In genomic region chrX:139798701-139799100, GRCh38 we compare ENCODE assay signal across 31 cellular contexts.
"Had no signal": no experiment of that assay in that cellular context is flagged by ENCODE, and none has a peak within 500 bp of the region (broad histone marks: within the 10 kb centered on the region; RNA-seq: fewer than 3 reads in every experiment).

No MANE protein-coding gene starts in this region.

- H3K27me3 ChIP-seq: neutrophil, pancreas, right lobe of liver, spleen, stomach, thyroid gland, tibial nerve, upper lobe of left lung, vagina had no signal

- H3K36me3 ChIP-seq: pancreas, thyroid gland had no signal

- H3K4me1 Mint-ChIP-seq: nephron progenitor cell; neural crest cell; stimulated activated naive B cell treated with anti-CD40 and anti-IgM and Interleukin-4, amounts not matched to agents 10 μg/mL and 1 μg/mL and 100 μg/mL, for 72 hours had no signal

- DNase-seq: naive thymus-derived CD8-positive, alpha-beta T cell; nephron progenitor cell; nucleus accumbens; pancreas; posterior cingulate gyrus; psoas muscle; right cardiac atrium; right lobe of liver; spleen; stimulated activated CD4-positive, alpha-beta T cell treated with anti-CD3 and anti-CD28 coated beads, Interleukin-12 subunit alpha, Interleukin-12 subunit beta, amount 100 ng/mL, for 4 hours; stimulated activated CD4-positive, alpha-beta T cell treated with anti-CD3 and anti-CD28 coated beads, Interleukin-2, amount 100 ng/mL, for 24 hours; stimulated activated CD4-positive, alpha-beta T cell treated with anti-CD3 and anti-CD28 coated beads, Interleukin-2, amount 100 ng/mL, for 48 hours; stimulated activated CD4-positive, alpha-beta T cell treated with anti-CD3 and anti-CD28 coated beads, Interleukin-4, amount 100 ng/mL, for 24 hours; stimulated activated naive B cell treated with anti-CD40 and anti-IgM and Interleukin-4, amounts not matched to agents 10 μg/mL and 1 μg/mL and 100 μg/mL, for 72 hours; stimulated activated naive CD4-positive, alpha-beta T cell treated with Interleukin-2 at 50 U/mL for 16 hours; stomach; thyroid gland; trophoblast cell; upper lobe of left lung had no signal

- H3K27me3 Mint-ChIP-seq: naive thymus-derived CD8-positive, alpha-beta T cell; natural killer cell treated with Interleukin-12 subunit alpha and Interleukin-12 subunit beta and Interleukin-15 and Interleukin-18, amount 100 ng/mL, for 72 hours; progenitor cell of endocrine pancreas; stimulated activated naive B cell treated with anti-CD40 and anti-IgM and Interleukin-4, amounts not matched to agents 10 μg/mL and 1 μg/mL and 100 μg/mL, for 72 hours; stimulated activated naive CD8-positive, alpha-beta T cell treated with anti-CD3 and anti-CD28 coated beads, Interleukin-15, Interleukin-2, amounts not matched to agents 100 ng/mL and 50 ng/mL, for 24 hours had no signal

- H3K4me2 ChIP-seq: smooth muscle cell had no signal

- H3K4me3 ChIP-seq: pancreas, psoas muscle, right lobe of liver, skin epidermis, smooth muscle cell, spleen, stomach, thoracic aorta, thyroid gland, tibial nerve, upper lobe of left lung, vagina had no signal

- ATAC-seq: naive thymus-derived CD8-positive, alpha-beta T cell; natural killer cell treated with Interleukin-12 subunit alpha and Interleukin-12 subunit beta and Interleukin-15 and Interleukin-18, amount 100 ng/mL, for 72 hours; pancreas; psoas muscle; right cardiac atrium; right lobe of liver; stimulated activated effector memory CD8-positive, alpha-beta T cell treated with anti-CD3 and anti-CD28 coated beads, Interleukin-12 subunit alpha, Interleukin-12 subunit beta, amount 100 ng/mL, for 72 hours; stimulated activated naive B cell treated with anti-CD40 and anti-IgM and Interleukin-4, amounts not matched to agents 10 μg/mL and 1 μg/mL and 100 μg/mL, for 72 hours had no signal

- H3K9me3 Mint-ChIP-seq: naive thymus-derived CD8-positive, alpha-beta T cell; natural killer cell treated with Interleukin-12 subunit alpha and Interleukin-12 subunit beta and Interleukin-15 and Interleukin-18, amount 100 ng/mL, for 72 hours; stimulated activated effector memory CD8-positive, alpha-beta T cell treated with anti-CD3 and anti-CD28 coated beads, Interleukin-12 subunit alpha, Interleukin-12 subunit beta, amount 100 ng/mL, for 72 hours; stimulated activated naive B cell treated with anti-CD40 and anti-IgM and Interleukin-4, amounts not matched to agents 10 μg/mL and 1 μg/mL and 100 μg/mL, for 72 hours; stimulated activated naive CD8-positive, alpha-beta T cell treated with anti-CD3 and anti-CD28 coated beads, Interleukin-15, Interleukin-2, amounts not matched to agents 100 ng/mL and 50 ng/mL, for 24 hours had no signal

- H3K4me1 ChIP-seq: pancreas, psoas muscle, right lobe of liver, spleen, stomach, thyroid gland, tibial nerve, upper lobe of left lung, vagina had no signal

- H3K27ac Mint-ChIP-seq: natural killer cell treated with Interleukin-12 subunit alpha and Interleukin-12 subunit beta and Interleukin-15 and Interleukin-18, amount 100 ng/mL, for 72 hours; nephron progenitor cell; progenitor cell of endocrine pancreas; stimulated activated effector memory CD8-positive, alpha-beta T cell treated with anti-CD3 and anti-CD28 coated beads, Interleukin-12 subunit alpha, Interleukin-12 subunit beta, amount 100 ng/mL, for 72 hours; stimulated activated naive B cell treated with anti-CD40 and anti-IgM and Interleukin-4, amounts not matched to agents 10 μg/mL and 1 μg/mL and 100 μg/mL, for 72 hours; stimulated activated naive CD8-positive, alpha-beta T cell treated with anti-CD3 and anti-CD28 coated beads, Interleukin-15, Interleukin-2, amounts not matched to agents 100 ng/mL and 50 ng/mL, for 24 hours had no signal

- H3K9me3 ChIP-seq: neutrophil, pancreas, psoas muscle, right lobe of liver, spleen, stomach, thoracic aorta, thyroid gland, tibial nerve, upper lobe of left lung, vagina had no signal

- H3K4me3 Mint-ChIP-seq: naive thymus-derived CD8-positive, alpha-beta T cell; natural killer cell treated with Interleukin-12 subunit alpha and Interleukin-12 subunit beta and Interleukin-15 and Interleukin-18, amount 100 ng/mL, for 72 hours; nephron progenitor cell; neural crest cell; stimulated activated effector memory CD8-positive, alpha-beta T cell treated with anti-CD3 and anti-CD28 coated beads, Interleukin-12 subunit alpha, Interleukin-12 subunit beta, amount 100 ng/mL, for 72 hours; stimulated activated naive B cell treated with anti-CD40 and anti-IgM and Interleukin-4, amounts not matched to agents 10 μg/mL and 1 μg/mL and 100 μg/mL, for 72 hours; stimulated activated naive CD8-positive, alpha-beta T cell treated with anti-CD3 and anti-CD28 coated beads, Interleukin-15, Interleukin-2, amounts not matched to agents 100 ng/mL and 50 ng/mL, for 24 hours had no signal

- FAIRE-seq: urothelium cell line had no signal

- H3K27ac ChIP-seq: neutrophil, pancreas, psoas muscle, right lobe of liver, skin epidermis, spleen, stomach, thoracic aorta, thyroid gland, tibial nerve, upper lobe of left lung, vagina had no signal
